ENCODE assay signal across 26 cellular contexts in the genomic region with DNA sequence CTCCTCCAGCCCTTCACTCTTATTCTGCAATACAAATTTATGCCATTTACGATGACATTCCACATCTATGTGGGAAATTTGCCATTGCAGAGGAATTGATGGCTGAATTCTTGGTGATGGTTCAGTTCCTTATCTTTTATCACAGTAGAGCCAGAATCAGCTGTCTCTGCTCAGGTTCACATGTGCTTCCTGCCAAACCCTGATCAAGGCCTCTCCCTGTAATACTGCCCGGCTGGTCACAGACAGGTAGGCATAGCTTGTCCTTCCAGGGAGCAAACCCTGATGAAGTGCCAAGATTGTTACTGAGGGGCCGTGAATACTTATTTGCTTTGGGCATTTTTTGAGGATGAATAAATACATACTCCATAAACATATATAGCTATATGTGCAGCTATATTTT.
"Had no signal": no experiment of that assay in that cellular context is flagged by ENCODE, and none has a peak within 500 bp of the region (broad histone marks: within the 10 kb centered on the region; RNA-seq: fewer than 3 reads in every experiment).

No MANE protein-coding gene starts in this region.

- H3K4me3 ChIP-seq: colonic mucosa, esophagus squamous epithelium, gastrocnemius medialis, heart left ventricle, hepatocyte, left lung, lower lobe of right lung had no signal

- H3K27me3 ChIP-seq: colonic mucosa, esophagus squamous epithelium, gastrocnemius medialis, heart left ventricle, hepatocyte, left lung had no signal

- H3K36me3 ChIP-seq: colonic mucosa, esophagus squamous epithelium, gastrocnemius medialis, heart left ventricle, left lung, lower lobe of right lung had no signal

- H3K79me2 ChIP-seq: hepatocyte had no signal

- H3K4me2 ChIP-seq: hepatocyte had no signal

- H3K9me3 ChIP-seq: colonic mucosa, esophagus squamous epithelium, gastrocnemius medialis, heart left ventricle, left lung, lower lobe of right lung had no signal

- DNase-seq: colonic mucosa; cortex of kidney; effector CD8-positive, alpha-beta T cell; effector memory CD8-positive, alpha-beta T cell; endodermal cell; erythroblast; esophagus squamous epithelium; foreskin fibroblast; foreskin melanocyte; gastrocnemius medialis; heart left ventricle; immature natural killer cell; islet precursor cell; kidney; kidney glomerular epithelial cell; left lung; left ventricle myocardium superior; lower lobe of right lung; mesenchymal stem cell; midbrain; naive B cell; naive thymus-derived CD8-positive, alpha-beta T cell had no signal

- H3K4me1 ChIP-seq: colonic mucosa, esophagus squamous epithelium, gastrocnemius medialis, heart left ventricle, left lung, lower lobe of right lung had no signal

- ATAC-seq: effector memory CD8-positive, alpha-beta T cell; esophagus mucosa; gastrocnemius medialis; heart left ventricle; left lung; left ventricle myocardium superior; lower lobe of right lung; naive thymus-derived CD8-positive, alpha-beta T cell had no signal

- H2AFZ ChIP-seq: hepatocyte had no signal

- FAIRE-seq: endometrium, kidney had no signal

- H3K27ac ChIP-seq: colonic mucosa, epithelial cell of prostate, esophagus squamous epithelium, gastrocnemius medialis, heart left ventricle, hepatocyte, left lung, lower lobe of right lung had no signal
